Comparison of ENCODE assay signal across 1 cellular context in the genomic region with DNA sequence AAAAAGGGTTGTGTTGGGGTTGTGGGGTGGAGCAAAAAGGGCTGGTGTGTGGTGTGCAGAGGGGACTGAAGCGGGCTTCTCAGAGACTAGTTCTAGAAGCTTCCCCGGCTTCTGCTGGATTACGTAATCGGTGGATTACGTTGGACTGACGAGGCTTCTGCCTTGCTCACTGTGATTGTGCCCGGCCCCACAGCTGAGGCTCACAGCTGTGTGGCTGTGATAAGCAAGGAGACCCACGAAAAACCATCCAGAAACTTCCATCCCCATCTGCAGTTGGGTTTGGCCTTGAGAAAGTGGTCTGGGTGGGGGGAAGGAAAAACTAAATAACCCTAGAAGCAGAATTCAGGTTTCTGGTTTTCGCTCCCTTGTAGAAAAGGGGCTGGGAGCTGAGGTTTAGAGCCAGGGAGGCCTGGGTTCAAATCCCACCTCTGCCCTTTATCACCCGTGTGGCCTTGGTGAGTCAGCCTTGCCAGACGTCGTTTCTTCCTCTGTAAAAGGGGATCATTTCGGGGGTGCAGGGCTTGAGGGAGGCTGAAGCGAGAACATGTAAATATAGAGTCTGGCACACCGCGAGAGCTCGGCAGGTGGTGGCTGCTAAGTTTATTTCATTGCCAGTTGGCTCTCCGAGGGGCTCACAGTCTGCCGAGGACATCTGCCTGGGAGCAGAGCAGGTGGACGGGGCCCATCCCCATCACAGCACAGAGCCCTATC.
TF ChIP-seq lines count a peak whose summit lies in the region.

No MANE protein-coding gene starts in this region.

TF ChIP-seq in K562, 482 proteins besides CTCF, POLR2A, EP300 and RAD21 (continued from another document and continues in another):
- TF ChIP-seq FOXM1 (IDR thresholded peaks at IDR 0.05; ENCODE audit: low read depth), result 0 out of 2 replicates have a peak, but pooled peaks have one; percentile 25
- no peak for TF ChIP-seq FOXM1 (CRISPR knock-in tag; IDR thresholded peaks at IDR 0.05; ENCODE audit: low read depth)
- TF ChIP-seq DMBX1 (CRISPR knock-in tag; IDR thresholded peaks at IDR 0.05; ENCODE audit: borderline replicate concordance), result 0 out of 2 replicates have a peak, but pooled peaks have one; percentile 53
- peak; percentile 96 for TF ChIP-seq CEBPB (tag; IDR thresholded peaks at IDR 0.05)
- no peak for TF ChIP-seq HDAC1 (IDR thresholded peaks at IDR 0.05)
- TF ChIP-seq MCM7 (IDR thresholded peaks at IDR 0.05), result no peak
- no peak for TF ChIP-seq ZNF699 (CRISPR knock-in tag; IDR thresholded peaks at IDR 0.05; ENCODE audit: insufficient replicate concordance)
- TF ChIP-seq, protein P1, sequence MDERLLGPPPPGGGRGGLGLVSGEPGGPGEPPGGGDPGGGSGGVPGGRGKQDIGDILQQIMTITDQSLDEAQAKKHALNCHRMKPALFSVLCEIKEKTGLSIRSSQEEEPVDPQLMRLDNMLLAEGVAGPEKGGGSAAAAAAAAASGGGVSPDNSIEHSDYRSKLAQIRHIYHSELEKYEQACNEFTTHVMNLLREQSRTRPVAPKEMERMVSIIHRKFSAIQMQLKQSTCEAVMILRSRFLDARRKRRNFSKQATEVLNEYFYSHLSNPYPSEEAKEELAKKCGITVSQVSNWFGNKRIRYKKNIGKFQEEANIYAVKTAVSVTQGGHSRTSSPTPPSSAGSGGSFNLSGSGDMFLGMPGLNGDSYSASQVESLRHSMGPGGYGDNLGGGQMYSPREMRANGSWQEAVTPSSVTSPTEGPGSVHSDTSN (CRISPR knock-in tag; IDR thresholded peaks at IDR 0.05; ENCODE audit: low read depth), result no peak
- TF ChIP-seq, protein P1 (tag; conservative IDR thresholded peaks at IDR 0.05; ENCODE audit: low read depth), result no peak
- TF ChIP-seq ZNF133 (CRISPR knock-in tag; IDR thresholded peaks at IDR 0.05), result no peak
- 0 out of 2 replicates have a peak, but pooled peaks have one; percentile 77 for TF ChIP-seq ZNF584 (CRISPR knock-in tag; IDR thresholded peaks at IDR 0.05; ENCODE audit: low read depth)
- TF ChIP-seq, protein P2, sequence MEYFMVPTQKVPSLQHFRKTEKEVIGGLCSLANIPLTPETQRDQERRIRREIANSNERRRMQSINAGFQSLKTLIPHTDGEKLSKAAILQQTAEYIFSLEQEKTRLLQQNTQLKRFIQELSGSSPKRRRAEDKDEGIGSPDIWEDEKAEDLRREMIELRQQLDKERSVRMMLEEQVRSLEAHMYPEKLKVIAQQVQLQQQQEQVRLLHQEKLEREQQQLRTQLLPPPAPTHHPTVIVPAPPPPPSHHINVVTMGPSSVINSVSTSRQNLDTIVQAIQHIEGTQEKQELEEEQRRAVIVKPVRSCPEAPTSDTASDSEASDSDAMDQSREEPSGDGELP (CRISPR knock-in tag; IDR thresholded peaks at IDR 0.05; ENCODE audit: borderline replicate concordance), result peak; percentile 95
- TF ChIP-seq ARID1B (IDR thresholded peaks at IDR 0.05), result peak; percentile 88
- TF ChIP-seq, protein P3, sequence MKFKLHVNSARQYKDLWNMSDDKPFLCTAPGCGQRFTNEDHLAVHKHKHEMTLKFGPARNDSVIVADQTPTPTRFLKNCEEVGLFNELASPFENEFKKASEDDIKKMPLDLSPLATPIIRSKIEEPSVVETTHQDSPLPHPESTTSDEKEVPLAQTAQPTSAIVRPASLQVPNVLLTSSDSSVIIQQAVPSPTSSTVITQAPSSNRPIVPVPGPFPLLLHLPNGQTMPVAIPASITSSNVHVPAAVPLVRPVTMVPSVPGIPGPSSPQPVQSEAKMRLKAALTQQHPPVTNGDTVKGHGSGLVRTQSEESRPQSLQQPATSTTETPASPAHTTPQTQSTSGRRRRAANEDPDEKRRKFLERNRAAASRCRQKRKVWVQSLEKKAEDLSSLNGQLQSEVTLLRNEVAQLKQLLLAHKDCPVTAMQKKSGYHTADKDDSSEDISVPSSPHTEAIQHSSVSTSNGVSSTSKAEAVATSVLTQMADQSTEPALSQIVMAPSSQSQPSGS (CRISPR knock-in tag; IDR thresholded peaks at IDR 0.05), result no peak
- TF ChIP-seq, protein P4, sequence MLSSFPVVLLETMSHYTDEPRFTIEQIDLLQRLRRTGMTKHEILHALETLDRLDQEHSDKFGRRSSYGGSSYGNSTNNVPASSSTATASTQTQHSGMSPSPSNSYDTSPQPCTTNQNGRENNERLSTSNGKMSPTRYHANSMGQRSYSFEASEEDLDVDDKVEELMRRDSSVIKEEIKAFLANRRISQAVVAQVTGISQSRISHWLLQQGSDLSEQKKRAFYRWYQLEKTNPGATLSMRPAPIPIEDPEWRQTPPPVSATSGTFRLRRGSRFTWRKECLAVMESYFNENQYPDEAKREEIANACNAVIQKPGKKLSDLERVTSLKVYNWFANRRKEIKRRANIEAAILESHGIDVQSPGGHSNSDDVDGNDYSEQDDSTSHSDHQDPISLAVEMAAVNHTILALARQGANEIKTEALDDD (IDR thresholded peaks at IDR 0.05), result peak; percentile 29; the same call in 1 of the 2 replicates
- no peak for TF ChIP-seq MTA1 (IDR thresholded peaks at IDR 0.05; ENCODE audit: borderline replicate concordance)
- peak; percentile 30; the same call in 1 of the 2 replicates for TF ChIP-seq ZNF583 (CRISPR knock-in tag; IDR thresholded peaks at IDR 0.05)
- no peak for TF ChIP-seq ERF (CRISPR knock-in tag; IDR thresholded peaks at IDR 0.05)
- TF ChIP-seq, protein P5, sequence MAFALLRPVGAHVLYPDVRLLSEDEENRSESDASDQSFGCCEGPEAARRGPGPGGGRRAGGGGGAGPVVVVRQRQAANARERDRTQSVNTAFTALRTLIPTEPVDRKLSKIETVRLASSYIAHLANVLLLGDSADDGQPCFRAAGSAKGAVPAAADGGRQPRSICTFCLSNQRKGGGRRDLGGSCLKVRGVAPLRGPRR (CRISPR knock-in tag; IDR thresholded peaks at IDR 0.05), result no peak
- TF ChIP-seq CBFB (CRISPR knock-in tag; IDR thresholded peaks at IDR 0.05), result no peak
- TF ChIP-seq, protein P6, sequence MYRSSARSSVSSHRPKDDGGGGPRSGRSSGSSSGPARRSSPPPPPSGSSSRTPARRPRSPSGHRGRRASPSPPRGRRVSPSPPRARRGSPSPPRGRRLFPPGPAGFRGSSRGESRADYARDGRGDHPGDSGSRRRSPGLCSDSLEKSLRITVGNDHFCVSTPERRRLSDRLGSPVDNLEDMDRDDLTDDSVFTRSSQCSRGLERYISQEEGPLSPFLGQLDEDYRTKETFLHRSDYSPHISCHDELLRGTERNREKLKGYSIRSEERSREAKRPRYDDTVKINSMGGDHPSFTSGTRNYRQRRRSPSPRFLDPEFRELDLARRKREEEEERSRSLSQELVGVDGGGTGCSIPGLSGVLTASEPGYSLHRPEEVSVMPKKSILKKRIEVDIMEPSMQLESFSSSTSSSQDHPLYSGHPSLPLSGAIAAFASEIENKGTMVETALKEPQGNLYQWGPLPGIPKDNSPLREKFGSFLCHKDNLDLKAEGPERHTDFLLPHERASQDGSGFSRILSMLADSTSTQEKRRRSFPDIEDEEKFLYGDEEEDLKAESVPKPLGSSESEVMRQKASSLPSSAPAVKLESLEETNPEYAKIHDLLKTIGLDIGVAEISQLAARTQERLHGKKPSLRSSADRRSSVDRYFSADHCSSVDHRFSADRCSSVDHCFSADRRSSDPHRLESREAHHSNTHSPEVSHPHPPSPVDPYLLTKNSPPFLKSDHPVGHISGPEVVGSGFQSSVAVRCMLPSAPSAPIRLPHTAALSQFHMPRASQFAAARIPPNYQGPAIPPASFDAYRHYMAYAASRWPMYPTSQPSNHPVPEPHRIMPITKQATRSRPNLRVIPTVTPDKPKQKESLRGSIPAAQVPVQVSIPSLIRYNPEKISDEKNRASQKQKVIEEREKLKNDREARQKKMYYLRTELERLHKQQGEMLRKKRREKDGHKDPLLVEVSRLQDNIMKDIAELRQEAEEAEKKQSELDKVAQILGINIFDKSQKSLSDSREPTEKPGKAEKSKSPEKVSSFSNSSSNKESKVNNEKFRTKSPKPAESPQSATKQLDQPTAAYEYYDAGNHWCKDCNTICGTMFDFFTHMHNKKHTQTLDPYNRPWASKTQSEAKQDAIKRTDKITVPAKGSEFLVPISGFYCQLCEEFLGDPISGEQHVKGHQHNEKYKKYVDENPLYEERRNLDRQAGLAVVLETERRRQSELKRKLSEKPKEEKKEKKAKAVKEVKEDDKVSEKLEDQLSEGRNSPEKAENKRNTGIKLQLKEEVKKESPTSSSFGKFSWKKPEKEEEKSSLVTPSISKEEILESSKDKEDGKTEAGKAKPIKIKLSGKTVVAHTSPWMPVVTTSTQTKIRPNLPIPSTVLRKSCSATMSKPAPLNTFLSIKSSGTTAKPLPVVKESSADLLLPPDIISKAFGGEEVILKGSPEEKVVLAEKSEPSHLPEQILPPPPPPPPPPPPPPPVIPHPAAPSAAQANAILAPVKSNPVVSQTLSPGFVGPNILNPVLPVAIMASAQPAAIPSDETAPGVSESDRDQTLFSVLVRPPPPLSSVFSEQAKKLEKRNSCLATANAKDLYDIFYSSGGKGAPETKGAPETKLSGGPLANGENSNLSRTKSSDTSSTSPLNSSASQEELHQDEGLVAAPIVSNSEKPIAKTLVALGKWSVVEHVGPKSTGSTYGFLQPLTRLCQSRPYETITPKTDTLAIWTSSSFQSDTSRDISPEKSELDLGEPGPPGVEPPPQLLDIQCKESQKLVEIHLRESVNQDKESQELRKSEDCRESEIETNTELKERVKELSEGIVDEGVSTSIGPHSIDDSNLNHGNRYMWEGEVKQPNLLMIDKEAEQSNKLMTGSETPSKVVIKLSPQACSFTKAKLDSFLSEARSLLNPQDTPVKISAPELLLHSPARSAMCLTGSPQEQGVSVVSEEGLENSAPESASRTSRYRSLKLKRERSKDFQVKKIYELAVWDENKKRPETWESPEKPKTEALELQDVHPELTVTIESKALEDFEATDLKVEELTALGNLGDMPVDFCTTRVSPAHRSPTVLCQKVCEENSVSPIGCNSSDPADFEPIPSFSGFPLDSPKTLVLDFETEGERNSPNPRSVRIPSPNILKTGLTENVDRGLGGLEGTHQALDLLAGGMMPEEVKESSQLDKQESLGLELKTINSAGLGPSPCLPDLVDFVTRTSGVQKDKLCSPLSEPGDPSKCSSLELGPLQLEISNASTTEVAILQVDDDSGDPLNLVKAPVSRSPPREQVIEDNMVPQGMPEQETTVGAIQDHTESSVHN (IDR thresholded peaks at IDR 0.05; ENCODE audit: borderline replicate concordance in 1 of 2, low read depth in 1 of 2), result peak in 1 of 2 experiments; percentile 42; a peak in 1 of 4 replicates
- TF ChIP-seq CREM (IDR thresholded peaks at IDR 0.05; ENCODE audit: low read depth), result peak; percentile 86
- TF ChIP-seq NFE2 (IDR thresholded peaks at IDR 0.05; ENCODE audit: low read depth), result no peak
- TF ChIP-seq ZBTB1 (CRISPR knock-in tag; IDR thresholded peaks at IDR 0.05; ENCODE audit: borderline replicate concordance, low read depth), result no peak
- 0 out of 4 replicates have a peak, but pooled peaks of 1 of the 2 experiments have one; percentile 53 for TF ChIP-seq RCOR1 (IDR thresholded peaks at IDR 0.05; ENCODE audit: borderline replicate concordance in 1 of 2, low read depth in 2 of 2, low read length in 2 of 2)
- TF ChIP-seq, protein P7, sequence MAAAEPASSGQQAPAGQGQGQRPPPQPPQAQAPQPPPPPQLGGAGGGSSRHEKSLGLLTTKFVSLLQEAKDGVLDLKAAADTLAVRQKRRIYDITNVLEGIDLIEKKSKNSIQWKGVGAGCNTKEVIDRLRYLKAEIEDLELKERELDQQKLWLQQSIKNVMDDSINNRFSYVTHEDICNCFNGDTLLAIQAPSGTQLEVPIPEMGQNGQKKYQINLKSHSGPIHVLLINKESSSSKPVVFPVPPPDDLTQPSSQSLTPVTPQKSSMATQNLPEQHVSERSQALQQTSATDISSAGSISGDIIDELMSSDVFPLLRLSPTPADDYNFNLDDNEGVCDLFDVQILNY (CRISPR knock-in tag; IDR thresholded peaks at IDR 0.05), result no peak
- no peak for TF ChIP-seq HDAC3 (IDR thresholded peaks at IDR 0.05; ENCODE audit: borderline replicate concordance, partially characterized antibody)
- TF ChIP-seq, protein P8, sequence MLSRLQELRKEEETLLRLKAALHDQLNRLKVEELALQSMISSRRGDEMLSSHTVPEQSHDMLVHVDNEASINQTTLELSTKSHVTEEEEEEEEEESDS (CRISPR knock-in tag; IDR thresholded peaks at IDR 0.05), result no peak
- TF ChIP-seq, protein P9, sequence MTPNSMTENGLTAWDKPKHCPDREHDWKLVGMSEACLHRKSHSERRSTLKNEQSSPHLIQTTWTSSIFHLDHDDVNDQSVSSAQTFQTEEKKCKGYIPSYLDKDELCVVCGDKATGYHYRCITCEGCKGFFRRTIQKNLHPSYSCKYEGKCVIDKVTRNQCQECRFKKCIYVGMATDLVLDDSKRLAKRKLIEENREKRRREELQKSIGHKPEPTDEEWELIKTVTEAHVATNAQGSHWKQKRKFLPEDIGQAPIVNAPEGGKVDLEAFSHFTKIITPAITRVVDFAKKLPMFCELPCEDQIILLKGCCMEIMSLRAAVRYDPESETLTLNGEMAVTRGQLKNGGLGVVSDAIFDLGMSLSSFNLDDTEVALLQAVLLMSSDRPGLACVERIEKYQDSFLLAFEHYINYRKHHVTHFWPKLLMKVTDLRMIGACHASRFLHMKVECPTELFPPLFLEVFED (CRISPR knock-in tag; conservative IDR thresholded peaks at IDR 0.05), result 0 out of 2 replicates have a peak, but pooled peaks have one; percentile 11
- peak; percentile 66; the same call in 1 of the 2 replicates for TF ChIP-seq SMAD4 (CRISPR knock-in tag; conservative IDR thresholded peaks at IDR 0.05)
- no peak for TF ChIP-seq SREBF2 (CRISPR knock-in tag; IDR thresholded peaks at IDR 0.05)
- TF ChIP-seq L3MBTL2 (IDR thresholded peaks at IDR 0.05), result 0 out of 2 replicates have a peak, but pooled peaks have one; percentile 19
- TF ChIP-seq NFE2L1 (tag; IDR thresholded peaks at IDR 0.05; ENCODE audit: borderline replicate concordance, low read depth), result no peak
- TF ChIP-seq EHMT2 (IDR thresholded peaks at IDR 0.05), result no peak
